In genomic region chr21:28391938-28392337, GRCh38 we compare ENCODE assay signal across 30 cellular contexts.
"Had no signal": no experiment of that assay in that cellular context is flagged by ENCODE, and none has a peak within 500 bp of the region (broad histone marks: within the 10 kb centered on the region; RNA-seq: fewer than 3 reads in every experiment).

No MANE protein-coding gene starts in this region.

- ATAC-seq: activated CD4-positive, CD25-positive, alpha-beta regulatory T cell treated with anti-CD3 and anti-CD28 coated beads, Interleukin-2, amount 50 U/mL, for 24 hours; body of pancreas; mucosa of descending colon; natural killer cell treated with Interleukin-12 subunit alpha and Interleukin-12 subunit beta and Interleukin-15 and Interleukin-18, amount 100 ng/mL, for 72 hours; right cardiac atrium had no signal

- H3K4me1 ChIP-seq: adrenal gland, left ventricle myocardium inferior, spleen had no signal

- H3K27ac ChIP-seq: adrenal gland, cardiac muscle cell, coronary artery, dorsolateral prefrontal cortex, left ventricle myocardium inferior, spleen, transverse colon had no signal

- H3K4me3 ChIP-seq: adrenal gland, body of pancreas, cardiac muscle cell, coronary artery, dorsolateral prefrontal cortex, left ventricle myocardium inferior, lung, mucosa of descending colon, spleen, transverse colon had no signal

- H3K9me3 ChIP-seq: adrenal gland, body of pancreas, left ventricle myocardium inferior, mucosa of descending colon, transverse colon had no signal

- FAIRE-seq: frontal cortex had no signal

- H3K27me3 ChIP-seq: adrenal gland, body of pancreas, cardiac muscle cell, dorsolateral prefrontal cortex, spleen, transverse colon had no signal

- H3K36me3 ChIP-seq: adrenal gland, cardiac muscle cell, left ventricle myocardium inferior, spleen, transverse colon had no signal

- DNase-seq: activated CD4-positive, alpha-beta T cell treated with anti-CD3 and anti-CD28 coated beads for 48 hours; activated CD4-positive, alpha-beta T cell treated with anti-CD3 and anti-CD28 coated beads, Interleukin-2, amount 50 U/mL, for 48 hours; activated CD8-positive, alpha-beta memory T cell treated with anti-CD3 and anti-CD28 coated beads for 24 hours; activated effector memory CD4-positive, alpha-beta T cell treated with anti-CD3 and anti-CD28 coated beads, Interleukin-2, amount 50 U/mL, for 16 hours; activated naive CD4-positive, alpha-beta T cell treated with anti-CD3 and anti-CD28 coated beads for 36 hours; activated naive CD8-positive, alpha-beta T cell treated with anti-CD3 and anti-CD28 coated beads for 36 hours; activated T-cell treated with anti-CD3 and anti-CD28 coated beads, Interleukin-2, amount 50 U/mL, for 1 hour; adrenal gland; aorta; body of pancreas; cerebellar nuclear complex; dorsolateral prefrontal cortex; effector memory CD4-positive, alpha-beta T cell; glutamatergic neuron; islet precursor cell; left ventricle myocardium inferior; mesendoderm; mucosa of descending colon; right cardiac atrium; spleen; stimulated activated CD4-positive, alpha-beta T cell treated with anti-CD3 and anti-CD28 coated beads, Interleukin-2, amount 100 ng/mL, for 48 hours; stimulated activated naive CD4-positive, alpha-beta T cell treated with Interleukin-2 at 50 U/mL for 16 hours; T-helper 2 cell; transverse colon had no signal
